Comparison of ENCODE assay signal across 39 cellular contexts in the genomic region with DNA sequence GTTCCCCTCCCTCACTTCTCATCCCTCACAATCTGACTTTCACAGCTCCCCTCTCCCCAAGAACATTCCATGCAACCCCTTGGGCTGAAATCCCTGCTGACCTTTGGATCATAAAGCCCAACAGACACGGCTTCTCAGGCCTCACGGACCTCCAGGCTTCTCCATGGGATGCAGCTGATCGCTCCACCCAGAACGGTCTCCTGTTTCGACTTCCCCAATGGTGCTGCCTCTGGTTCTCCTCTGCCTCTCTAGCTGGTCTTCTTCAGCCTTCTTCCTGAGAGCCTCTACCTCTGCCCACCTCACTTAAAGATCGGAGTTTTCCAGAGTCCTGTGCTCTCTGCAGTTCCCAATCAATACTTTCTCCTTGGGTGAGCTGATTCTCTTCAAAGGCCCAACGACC. TPM values are rescaled to one million over a fixed set of nuclear protein-coding genes. Genes with fewer than 3 reads are reported as not detected.
"Had no signal": no experiment of that assay in that cellular context is flagged by ENCODE, and none has a peak within 500 bp of the region (broad histone marks: within the 10 kb centered on the region; RNA-seq: fewer than 3 reads in every experiment).

No MANE protein-coding gene starts in this region.

- H3K27me3 ChIP-seq: ascending aorta, breast epithelium had no signal

- H3K27ac ChIP-seq: ascending aorta, breast epithelium, cardiac muscle cell, epithelial cell of prostate, esophagus squamous epithelium, gastroesophageal sphincter, heart right ventricle, WERI-Rb-1 had no signal

- FAIRE-seq: endometrium, endothelial cell of umbilical vein had no signal

- ATAC-seq: activated CD4-positive, CD25-positive, alpha-beta regulatory T cell treated with anti-CD3 and anti-CD28 coated beads, Interleukin-2, amount 50 U/mL, for 24 hours; activated CD8-positive, alpha-beta memory T cell treated with anti-CD3 and anti-CD28 coated beads, Interleukin-2, amount 10 ng/mL, durations not matched to agents 7 days and 5 days; activated CD8-positive, alpha-beta T cell treated with anti-CD3 and anti-CD28 coated beads for 36 hours; activated naive CD4-positive, alpha-beta T cell treated with anti-CD3 and anti-CD28 coated beads, Interleukin-2, amount 50 U/mL, for 72 hours; activated T-cell treated with anti-CD3 and anti-CD28 coated beads, Interleukin-2, amount 50 U/mL, for 72 hours; effector memory CD8-positive, alpha-beta T cell; gastroesophageal sphincter; heart right ventricle; T-helper 17 cell had no signal

- H3K9me3 ChIP-seq: ascending aorta, breast epithelium, esophagus squamous epithelium, gastroesophageal sphincter, heart right ventricle had no signal

- H3K36me3 ChIP-seq: ascending aorta, breast epithelium, cardiac muscle cell, esophagus squamous epithelium, gastroesophageal sphincter, heart right ventricle, WERI-Rb-1 had no signal

- H3K4me1 ChIP-seq: ascending aorta, breast epithelium, esophagus squamous epithelium, gastroesophageal sphincter, heart right ventricle had no signal

- DNase-seq: activated B cell treated with CpG ODN at 0.5 μM for 24 hours; activated CD4-positive, alpha-beta T cell treated with anti-CD3 and anti-CD28 coated beads for 48 hours; activated CD4-positive, alpha-beta T cell treated with anti-CD3 and anti-CD28 coated beads, Interleukin-2, amount 50 U/mL, for 1 hour; activated CD4-positive, alpha-beta T cell treated with anti-CD3 and anti-CD28 coated beads, Interleukin-2, amount 50 U/mL, for 48 hours; activated CD8-positive, alpha-beta memory T cell treated with anti-CD3 and anti-CD28 coated beads, Interleukin-2, amount 10 ng/mL, durations not matched to agents 7 days and 5 days; activated CD8-positive, alpha-beta memory T cell treated with anti-CD3 and anti-CD28 coated beads, Interleukin-2, amount 50 U/mL, for 48 hours; activated CD8-positive, alpha-beta T cell treated with anti-CD3 and anti-CD28 coated beads for 36 hours; activated gamma-delta T cell; activated naive CD4-positive, alpha-beta T cell; activated naive CD4-positive, alpha-beta T cell treated with anti-CD3 and anti-CD28 coated beads, Interleukin-2, amount 10 ng/mL, durations not matched to agents 7 days and 5 days; activated naive CD8-positive, alpha-beta T cell treated with anti-CD3 and anti-CD28 coated beads, Interleukin-2, amount 10 ng/mL, durations not matched to agents 7 days and 5 days; activated T-cell treated with anti-CD3 and anti-CD28 coated beads for 4 hours; activated T-cell treated with anti-CD3 and anti-CD28 coated beads, Interleukin-2, amount 50 U/mL, for 24 hours; activated T-cell treated with anti-CD3 and anti-CD28 coated beads, Interleukin-2, amount 50 U/mL, for 72 hours; cortex of kidney; dermis blood vessel endothelial cell; effector CD4-positive, alpha-beta T cell; effector memory CD8-positive, alpha-beta T cell; esophagus squamous epithelium; foreskin melanocyte; heart right ventricle; T-helper 1 cell; T-helper 17 cell; T1000; WERI-Rb-1 had no signal

- H3K4me3 ChIP-seq: ascending aorta, breast epithelium, cardiac muscle cell, esophagus squamous epithelium, gastroesophageal sphincter, heart right ventricle had no signal

RNA-seq across cellular contexts. Expression of a gene that starts 17.8 kb away (rescaled TPM):
- total RNA-seq: activated B cell treated with CpG ODN at 0.5 μM for 24 hours; activated CD8-positive, alpha-beta memory T cell treated with anti-CD3 and anti-CD28 coated beads for 36 hours; activated CD8-positive, alpha-beta memory T cell treated with anti-CD3 and anti-CD28 coated beads, Interleukin-2, amount 10 ng/mL, durations not matched to agents 7 days and 5 days; activated CD8-positive, alpha-beta T cell treated with anti-CD3 and anti-CD28 coated beads for 36 hours; activated naive CD4-positive, alpha-beta T cell treated with anti-CD3 and anti-CD28 coated beads, Interleukin-2, amount 50 U/mL, for 72 hours; activated naive CD8-positive, alpha-beta T cell treated with anti-CD3 and anti-CD28 coated beads, Interleukin-2, amount 10 ng/mL, durations not matched to agents 7 days and 5 days; activated T-cell treated with anti-CD3 and anti-CD28 coated beads, Interleukin-2, amount 50 U/mL, for 72 hours; ascending aorta; breast epithelium; dermis blood vessel endothelial cell; endothelial cell of umbilical vein; esophagus squamous epithelium; fibroblast of lung; fibroblast of villous mesenchyme; glomerular endothelial cell; T-helper 17 cell had no signal
- polyA plus RNA-seq: endothelial cell of umbilical vein, esophagus, fibroblast of lung had no signal
